23 cellular contexts compared by ENCODE assay signal in the genomic region with DNA sequence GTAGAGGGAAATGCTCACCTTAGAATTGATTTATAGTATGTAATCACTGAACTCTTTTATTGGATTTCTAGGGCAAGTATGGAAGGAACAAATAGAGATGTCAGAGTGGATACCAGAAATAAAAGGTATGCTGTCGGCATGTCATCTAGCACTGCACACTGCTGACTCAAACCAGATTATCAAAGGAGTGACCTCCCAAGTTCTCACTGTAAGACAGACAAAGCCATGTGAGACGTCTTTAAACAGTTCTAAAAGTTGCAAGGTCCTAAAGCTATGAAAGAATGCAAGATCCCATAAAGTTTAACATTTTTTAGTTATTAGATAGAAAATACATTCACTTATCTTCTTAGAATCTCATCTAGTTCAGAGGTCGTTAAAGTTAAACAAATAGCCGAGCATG.
"Had no signal": no experiment of that assay in that cellular context is flagged by ENCODE, and none has a peak within 500 bp of the region (broad histone marks: within the 10 kb centered on the region; RNA-seq: fewer than 3 reads in every experiment).

No MANE protein-coding gene starts in this region.

- H3K9me3 ChIP-seq: esophagus muscularis mucosa, lower lobe of right lung, right lobe of liver, thyroid gland, upper lobe of left lung had no signal

- ATAC-seq: heart right ventricle, left cardiac atrium, left ventricle myocardium superior, lower lobe of right lung, right lobe of liver had no signal

- H3K4me3 Mint-ChIP-seq: naive B cell, nephron, neural progenitor cell had no signal

- H3K27me3 ChIP-seq: esophagus muscularis mucosa, heart right ventricle, neural progenitor cell, right lobe of liver, stomach, thyroid gland, upper lobe of left lung had no signal

- H3K27ac Mint-ChIP-seq: naive B cell, nephron, neural progenitor cell had no signal

- H3K36me3 ChIP-seq: esophagus muscularis mucosa, heart right ventricle, lower lobe of right lung, neural progenitor cell, right lobe of liver, stomach, thyroid gland, upper lobe of left lung had no signal

- DNase-seq: dermis blood vessel endothelial cell; effector memory CD4-positive, alpha-beta T cell; foreskin melanocyte; glutamatergic neuron; heart right ventricle; hippocampal formation; left cardiac atrium; left ventricle myocardium superior; lower lobe of right lung; naive B cell; right lobe of liver; small intestine; stimulated activated CD4-positive, alpha-beta T cell treated with anti-CD3 and anti-CD28 coated beads, Interleukin-15, amount 100 ng/mL, for 24 hours; stimulated activated CD4-positive, alpha-beta T cell treated with anti-CD3 and anti-CD28 coated beads, Interleukin-2, amount 100 ng/mL, for 48 hours; stimulated activated naive CD4-positive, alpha-beta T cell; stomach; thyroid gland; upper lobe of left lung had no signal

- H3K4me1 ChIP-seq: parathyroid adenoma, right lobe of liver had no signal

- H3K9ac ChIP-seq: neural progenitor cell, parathyroid adenoma had no signal

- H3K4me3 ChIP-seq: coronary artery, esophagus muscularis mucosa, heart right ventricle, lower lobe of right lung, neural progenitor cell, right lobe of liver, stomach, thyroid gland, upper lobe of left lung had no signal

- H3K36me3 Mint-ChIP-seq: naive B cell, neural progenitor cell had no signal

- H3K27ac ChIP-seq: coronary artery, esophagus muscularis mucosa, heart right ventricle, lower lobe of right lung, neural progenitor cell, parathyroid adenoma, right lobe of liver, stomach, thyroid gland, upper lobe of left lung had no signal
